In the genomic region with DNA sequence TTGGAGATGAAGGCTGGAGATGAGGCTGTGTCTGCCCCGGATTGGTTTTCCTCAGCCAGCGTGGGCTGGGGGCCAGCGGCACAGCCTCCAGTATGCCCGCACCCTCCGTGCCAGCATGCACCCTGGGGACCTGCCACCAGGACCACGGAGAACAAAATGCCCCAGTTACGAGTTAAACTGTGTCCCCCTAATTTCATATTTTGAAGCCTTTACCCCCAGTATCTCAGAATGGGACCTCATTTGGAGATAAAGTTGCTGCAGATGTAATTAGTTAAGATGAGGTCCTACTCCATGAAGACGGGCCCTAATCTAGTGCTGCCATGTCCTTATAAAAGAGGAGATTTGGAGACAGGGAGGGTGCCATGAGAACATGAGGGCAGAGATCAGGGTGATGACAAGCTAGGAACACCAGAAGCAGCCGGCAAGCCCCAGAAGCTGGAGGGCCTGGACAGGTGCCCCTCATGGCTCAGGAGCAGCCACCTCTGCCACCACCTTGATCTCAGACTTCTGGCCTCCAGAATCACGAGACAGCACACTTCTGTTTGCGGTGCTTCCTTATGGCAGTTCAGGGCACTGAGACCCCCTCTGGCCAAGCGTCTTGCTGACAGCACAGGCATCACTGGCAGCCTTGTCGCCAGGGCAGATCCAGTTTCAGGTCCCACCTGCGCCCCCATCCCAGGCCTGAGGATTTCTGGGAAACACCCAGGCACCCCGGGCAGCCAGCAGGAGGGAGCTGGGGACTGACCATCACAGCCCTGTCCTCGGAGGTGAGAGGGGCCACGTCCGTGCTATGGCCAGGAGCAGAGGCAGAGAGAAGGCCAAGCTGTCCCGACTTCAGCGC, we compare ENCODE assay signal across 18 cellular contexts. TPM values are rescaled to one million over a fixed set of nuclear protein-coding genes. Genes with fewer than 3 reads are reported as not detected.
A peak's percentile ranks its signal among the peaks of the same experiment; 100 is the strongest.
DNase-seq lines count a peak whose midpoint lies in the region; ATAC-seq and TF ChIP-seq lines count a peak whose summit lies in the region.
"Had no signal": no experiment of that assay in that cellular context is flagged by ENCODE, and none has a peak within 500 bp of the region (broad histone marks: within the 10 kb centered on the region; RNA-seq: fewer than 3 reads in every experiment).

No MANE protein-coding gene starts in this region.

- no peak overlapping the region for H3K4me3 Mint-ChIP-seq in activated CD4-positive, alpha-beta T cell treated with anti-CD3 and anti-CD28 coated beads for 36 hours
- no peak overlapping the region for H3K4me3 Mint-ChIP-seq in endothelial cell (ENCODE audit: unreplicated experiment)

- H3K4me2 ChIP-seq in IMR-90 (ENCODE audit: low read depth, low read length) = no peak overlapping the region

- H3K14ac ChIP-seq in IMR-90 (replicated peaks; ENCODE audit: low read depth, low read length) = no peak overlapping the region

- H3K9me3 ChIP-seq in IMR-90 (ENCODE audit: control insufficient read depth, insufficient read depth, low read length) (no peaks in the 10 kb centered on the region), ovary (no peaks in the 10 kb centered on the region)

- H2AK5ac ChIP-seq in IMR-90 (ENCODE audit: low read depth, low read length) = no peak overlapping the region

- dilution Hi-C loops in IMR-90 (cut with HindIII; ENCODE audit: low sequenced_read_pairs, unreplicated experiment) = no loop called here

- H4K5ac ChIP-seq in IMR-90 (ENCODE audit: low read depth, low read length) = no peak overlapping the region

- no peaks in the 10 kb centered on the region for H3K36me3 Mint-ChIP-seq in activated CD4-positive, alpha-beta T cell treated with anti-CD3 and anti-CD28 coated beads for 36 hours (ENCODE audit: low read depth)
- peaks cover 8% of the 10 kb centered on the region for H3K36me3 Mint-ChIP-seq in endothelial cell (ENCODE audit: low read depth, unreplicated experiment)

- no peak overlapping the region for H2BK120ac ChIP-seq in IMR-90 (ENCODE audit: low read depth, low read length)

- no TSS peak for BruUV-seq in IMR-90 (replicated peaks; lab: Mats Ljungman, UMichigan)

- no peak for ATAC-seq in activated CD4-positive, alpha-beta T cell treated with anti-CD3 and anti-CD28 coated beads for 36 hours
- no peak for ATAC-seq in IMR-90 (ENCODE audit: low read depth)
- ATAC-seq in GM18868 (IDR thresholded peaks at IDR 0.05; ENCODE audit: unreplicated experiment) = no peak

- H3K27ac Mint-ChIP-seq in activated CD4-positive, alpha-beta T cell treated with anti-CD3 and anti-CD28 coated beads for 36 hours = no peak overlapping the region
- H3K27ac Mint-ChIP-seq in endothelial cell (ENCODE audit: unreplicated experiment) = no peak overlapping the region

- H4K8ac ChIP-seq in IMR-90 (ENCODE audit: low read depth in 2 of 2, low read length in 2 of 2) = no peak overlapping the region

- TF ChIP-seq POLR2A in IMR-90 (IDR thresholded peaks at IDR 0.05; ENCODE audit: low read depth, low read length) (no peak), ovary (IDR thresholded peaks at IDR 0.05) (no peak)

- H3K79me1 ChIP-seq in IMR-90 (ENCODE audit: low read depth in 1 of 2, low read length in 2 of 2) = no peaks in the 10 kb centered on the region

- no peak overlapping the region for H3K4me3 ChIP-seq in IMR-90 (ENCODE audit: insufficient read depth, low read depth, low read length)
- no peak overlapping the region for H3K4me3 ChIP-seq in ovary

- no peak overlapping the region for H3K56ac ChIP-seq in IMR-90 (ENCODE audit: extremely low read depth, insufficient read depth, low read length)

- H3K4me1 ChIP-seq in IMR-90 (ENCODE audit: control insufficient read depth, insufficient read depth, low read length) (no peaks in the 10 kb centered on the region), ovary (ENCODE audit: insufficient read depth) (no peaks in the 10 kb centered on the region)

- in situ Hi-C loops in IMR-90 (cut with MboI; ENCODE audit: low sequenced_read_pairs) = no loop called here

- no peak overlapping the region for H2BK20ac ChIP-seq in IMR-90 (ENCODE audit: low read depth, low read length)

- no peaks in the 10 kb centered on the region for H3K27me3 Mint-ChIP-seq in activated CD4-positive, alpha-beta T cell treated with anti-CD3 and anti-CD28 coated beads for 36 hours
- peaks cover 5% of the 10 kb centered on the region for H3K27me3 Mint-ChIP-seq in endothelial cell (ENCODE audit: unreplicated experiment)

- H3K4ac ChIP-seq in IMR-90 (ENCODE audit: low read depth, low read length) = no peak overlapping the region

- H2AFZ ChIP-seq in IMR-90 (replicated peaks; ENCODE audit: low read length, poor library complexity) = no peak overlapping the region

- TF ChIP-seq CTCF in IMR-90 (conservative IDR thresholded peaks at IDR 0.05; ENCODE audit: low read depth, low read length) = no peak
- no peak for TF ChIP-seq CTCF in ovary (IDR thresholded peaks at IDR 0.05)
- no peak for TF ChIP-seq CTCF in endothelial cell (IDR thresholded peaks at IDR 0.05; ENCODE audit: unreplicated experiment)

- H2BK5ac ChIP-seq in IMR-90 (ENCODE audit: low read depth, low read length, poor library complexity, severe bottlenecking) = no peak overlapping the region

- H2AK9ac ChIP-seq in IMR-90 (replicated peaks; ENCODE audit: low read depth, low read length, poor library complexity) = peak overlapping the region; percentile 50

- no peak overlapping the region for H3K9ac ChIP-seq in IMR-90 (ENCODE audit: low read depth, low read length)

- TF ChIP-seq RAD21 in IMR-90 (IDR thresholded peaks at IDR 0.05; ENCODE audit: low read length) = no peak

- no peak overlapping the region for H3K23ac ChIP-seq in IMR-90 (ENCODE audit: low read depth, low read length)

- no peak overlapping the region for H3K27ac ChIP-seq in IMR-90 (ENCODE audit: insufficient read depth, low read length)
- H3K27ac ChIP-seq in ovary = no peak overlapping the region
- H3K27ac ChIP-seq: C4-2B had no signal

- 64% methylated on average over 8 of the region's 20 CpGs; no CpG with 5 or more reads in 1 of the 2 experiments for WGBS in IMR-90 (ENCODE audit: extremely low coverage in 2 of 2, insufficient read length in 1 of 2), 2 experiments
- WGBS in ovary, 3 donors = 92 to 95% (median 95%) methylated on average over 15 to 20 of the region's 20 CpGs

- no peak for TF ChIP-seq EP300 in ovary (IDR thresholded peaks at IDR 0.05)

- intact Hi-C loops in activated CD4-positive, alpha-beta T cell treated with anti-CD3 and anti-CD28 coated beads for 36 hours (cut with DNase I, micrococcal nuclease) = no loop called here
- intact Hi-C loops in IMR-90 (cut with micrococcal nuclease) = no loop called here
- intact Hi-C loops in ovary (cut with DNase I) = no loop called here

- no peaks in the 10 kb centered on the region for H4K20me1 ChIP-seq in IMR-90 (ENCODE audit: insufficient read depth, low read length)

- no peaks in the 10 kb centered on the region for H3K36me3 ChIP-seq in IMR-90 (ENCODE audit: control insufficient read depth, insufficient read depth, low read length)
- H3K36me3 ChIP-seq in ovary = no peaks in the 10 kb centered on the region

- POLR2A ChIA-PET in activated CD4-positive, alpha-beta T cell treated with anti-CD3 and anti-CD28 coated beads for 36 hours (lab: Charles Lee) = no interaction called here
- POLR2A ChIA-PET in IMR-90 (lab: Charles Lee; ENCODE audit: unreplicated experiment) = no interaction called here

- no peaks in the 10 kb centered on the region for H3K4me1 Mint-ChIP-seq in activated CD4-positive, alpha-beta T cell treated with anti-CD3 and anti-CD28 coated beads for 36 hours
- H3K4me1 Mint-ChIP-seq in endothelial cell (ENCODE audit: unreplicated experiment) = no peaks in the 10 kb centered on the region

- no peak overlapping the region for H4K91ac ChIP-seq in IMR-90 (ENCODE audit: insufficient read depth, low read depth, low read length)

- no peaks in the 10 kb centered on the region for H3K9me3 Mint-ChIP-seq in activated CD4-positive, alpha-beta T cell treated with anti-CD3 and anti-CD28 coated beads for 36 hours (ENCODE audit: low read depth)
- H3K9me3 Mint-ChIP-seq in endothelial cell (ENCODE audit: unreplicated experiment) = no peaks in the 10 kb centered on the region

- peak; percentile 2 for DNase-seq in activated CD4-positive, alpha-beta T cell treated with anti-CD3 and anti-CD28 coated beads for 36 hours
- DNase-seq in activated CD4-positive, alpha-beta T cell treated with anti-CD3 and anti-CD28 coated beads for 4 hours = no peak
- DNase-seq in IMR-90 (no peak), left kidney (ENCODE audit: low read depth, low spot score) (peak; percentile 45), ovary (peak in 3 of 5 donors; percentile 6 to 37 (median 25)), endothelial cell (ENCODE audit: low spot score) (no peak), SK-N-DZ (ENCODE audit: low spot score) (no peak)
- DNase-seq: COR-L47, DMS153, EL, KBM-7, NCI-H146, NCI-H2081 treated with DMSO at 0.1 percent for 48 hours, NCI-H345, NCI-H526 treated with DMSO at 0.1 percent for 48 hours had no signal

- H3K27me3 ChIP-seq in IMR-90 (ENCODE audit: control insufficient read depth, insufficient read depth, low read length) (peaks cover 23% of the 10 kb centered on the region), ovary (no peaks in the 10 kb centered on the region)

- no peak overlapping the region for H3K18ac ChIP-seq in IMR-90 (ENCODE audit: low read depth, low read length)

- no peaks in the 10 kb centered on the region for H3K9me1 ChIP-seq in IMR-90 (ENCODE audit: insufficient read depth, low read length)

- CTCF ChIA-PET in activated CD4-positive, alpha-beta T cell treated with anti-CD3 and anti-CD28 coated beads for 36 hours (lab: Charles Lee) = no interaction called here
- CTCF ChIA-PET in IMR-90 (lab: Yijun Ruan, JAX) = no interaction called here

- H2BK15ac ChIP-seq in IMR-90 (ENCODE audit: low read depth, low read length) = no peak overlapping the region

TF ChIP-seq in IMR-90, 13 proteins besides CTCF, POLR2A, EP300 and RAD21 (continues in another document):
- TF ChIP-seq MAFK (IDR thresholded peaks at IDR 0.05; ENCODE audit: low read depth, low read length) = no peak
- TF ChIP-seq, protein P1, sequence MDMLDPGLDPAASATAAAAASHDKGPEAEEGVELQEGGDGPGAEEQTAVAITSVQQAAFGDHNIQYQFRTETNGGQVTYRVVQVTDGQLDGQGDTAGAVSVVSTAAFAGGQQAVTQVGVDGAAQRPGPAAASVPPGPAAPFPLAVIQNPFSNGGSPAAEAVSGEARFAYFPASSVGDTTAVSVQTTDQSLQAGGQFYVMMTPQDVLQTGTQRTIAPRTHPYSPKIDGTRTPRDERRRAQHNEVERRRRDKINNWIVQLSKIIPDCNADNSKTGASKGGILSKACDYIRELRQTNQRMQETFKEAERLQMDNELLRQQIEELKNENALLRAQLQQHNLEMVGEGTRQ (IDR thresholded peaks at IDR 0.05; ENCODE audit: low read depth, low read length) = no peak

RNA-seq across cellular contexts. Expression of a gene that starts 29.4 kb away (rescaled TPM):
- total RNA-seq in activated CD4-positive, alpha-beta T cell treated with anti-CD3 and anti-CD28 coated beads for 36 hours = 1 to 10 TPM; 4.6 to 8.2 TPM
- total RNA-seq in IMR-90 (2012; rRNA removed) (under 0.01 TPM in 1 of 2 replicates, not detected in the other), ovary (1 to 10 TPM in 6 of 7 donors, under 1 TPM in 1; 0.48 to 4.4 (median 1.7) TPM), endothelial cell (ENCODE audit: unreplicated experiment) (52.2 TPM)
- polyA plus RNA-seq in IMR-90 (2012; rRNA removed) (not detected in 2 replicates), ovary (under 1 TPM; 0.85 to 0.93 TPM)
- not detected in 2 replicates for polyA plus RNA-seq in IMR-90 (2012; cell fraction: cytosol; rRNA removed)
- 0.01 TPM in 2 replicates for polyA plus RNA-seq in IMR-90 (2012; cell fraction: nucleus; rRNA removed; ENCODE audit: low replicate concordance)
- 81.1 and 88.4 TPM in 2 replicates for polyA plus RNA-seq in SK-N-DZ (2014; cell fraction: cytosol; rRNA removed)
- 138 and 201 TPM in 2 replicates for polyA plus RNA-seq in SK-N-DZ (2014; cell fraction: nucleus; rRNA removed)
- total RNA-seq: OCI-LY7 had no signal

Comparison
In these comparisons a context has a peak if more than half of its experiments do, and no peak if none do; other contexts are left out.
1. DNase-seq: peak in activated CD4-positive, alpha-beta T cell treated with anti-CD3 and anti-CD28 coated beads for 36 hours (single experiment), left kidney (single experiment) and ovary (3 of 5); none in activated CD4-positive, alpha-beta T cell treated with anti-CD3 and anti-CD28 coated beads for 4 hours (0 of 2), IMR-90 (single experiment), endothelial cell (single experiment) and SK-N-DZ (single experiment).